8 cellular contexts compared by ENCODE assay signal in genomic region chr6:166253277-166254229, GRCh38. TPM values are rescaled to one million over a fixed set of nuclear protein-coding genes. Genes with fewer than 3 reads are reported as not detected.
DNase-seq lines count a peak whose midpoint lies in the region; ATAC-seq and TF ChIP-seq lines count a peak whose summit lies in the region.

No MANE protein-coding gene starts in this region.

- peaks cover 20% of the 10 kb centered on the region for H3K27me3 ChIP-seq in BE2C
- H3K27me3 ChIP-seq in right atrium auricular region: peaks cover 0 to 11% of the 10 kb centered on the region in 2 donors
- H3K27me3 ChIP-seq in skeletal muscle tissue (ENCODE audit: control insufficient read depth in 3 of 3, insufficient read depth in 3 of 3, low read length in 3 of 3): peaks cover 22 to 33% (median 25%) of the 10 kb centered on the region in 3 donors

- H3K27ac ChIP-seq in right atrium auricular region (no peak overlapping the region), skeletal muscle tissue (ENCODE audit: low read depth, low read length) (no peak overlapping the region)

- H3K4me1 ChIP-seq in BE2C (no peaks in the 10 kb centered on the region), right atrium auricular region (peaks cover 0 to 12% of the 10 kb centered on the region in 2 donors), skeletal muscle tissue (ENCODE audit: control insufficient read depth in 3 of 3, insufficient read depth in 3 of 3, low read length in 3 of 3) (peaks cover 0 to 6% (median 0%) of the 10 kb centered on the region in 3 donors)

- ATAC-seq in HG02678 (IDR thresholded peaks at IDR 0.05; ENCODE audit: unreplicated experiment) (peak; percentile 68), GM18873 (IDR thresholded peaks at IDR 0.05; ENCODE audit: low FRiP score, unreplicated experiment) (no peak), GM18861 (IDR thresholded peaks at IDR 0.05; ENCODE audit: unreplicated experiment) (no peak)

- H3K36me3 ChIP-seq in BE2C (no peaks in the 10 kb centered on the region), right atrium auricular region (no peaks in the 10 kb centered on the region), skeletal muscle tissue (ENCODE audit: control insufficient read depth in 3 of 3, insufficient read depth in 3 of 3, low read length in 3 of 3) (no peaks in the 10 kb centered on the region)

- peak overlapping the region in 1 of 3 donors; percentile 10 for H3K9ac ChIP-seq in skeletal muscle tissue (ENCODE audit: low read depth in 1 of 3, low read length in 3 of 3)

- peak; percentile 35 for DNase-seq in BE2C
- peak; percentile 74 for DNase-seq in activated CD8-positive, alpha-beta memory T cell treated with anti-CD3 and anti-CD28 coated beads, Interleukin-2, amount 50 U/mL, for 48 hours
- no peak for DNase-seq in right atrium auricular region (ENCODE audit: low spot score)
- DNase-seq in NCI-H510A (lab: John Stamatoyannopoulos, UW): no peak

- no peak for TF ChIP-seq CTCF in BE2C (IDR thresholded peaks at IDR 0.05; ENCODE audit: low read depth, low read length)
- no peak for TF ChIP-seq CTCF in right atrium auricular region (IDR thresholded peaks at IDR 0.05)

- H3K4me3 ChIP-seq in BE2C (ENCODE audit: low read depth, low read length): peak overlapping the region; percentile 56
- peak overlapping the region; percentile 12 to 48 for H3K4me3 ChIP-seq in right atrium auricular region
- peak overlapping the region in 2 of 3 donors; percentile 31 to 38 for H3K4me3 ChIP-seq in skeletal muscle tissue (ENCODE audit: low read length in 3 of 3)

- H3K9me3 ChIP-seq in BE2C (no peaks in the 10 kb centered on the region), right atrium auricular region (no peaks in the 10 kb centered on the region), skeletal muscle tissue (ENCODE audit: control insufficient read depth in 3 of 3, low read length in 3 of 3) (no peaks in the 10 kb centered on the region)

RNA-seq across cellular contexts. Expression of gene PRR18, which starts 54.6 kb away (rescaled TPM):
- polyA plus RNA-seq in BE2C (2012; ENCODE audit: insufficient read depth, insufficient read length, low read depth): 0.65 TPM
- total RNA-seq in right atrium auricular region (not detected), skeletal muscle tissue (0.52 TPM)

Comparison
In these comparisons a context has a peak if more than half of its experiments do, and no peak if none do; other contexts are left out.
1. DNase-seq: peak in BE2C (single experiment) and activated CD8-positive, alpha-beta memory T cell treated with anti-CD3 and anti-CD28 coated beads, Interleukin-2, amount 50 U/mL, for 48 hours (single experiment); none in right atrium auricular region (single experiment) and NCI-H510A (single experiment).
2. Peak in every context shown above with its lines, with median percentiles within 50 percentile points of each other: H3K4me3 ChIP-seq.